Comparison of ENCODE assay signal across 8 cellular contexts in genomic region chr9:132141364-132141947, GRCh38. TPM values are rescaled to one million over a fixed set of nuclear protein-coding genes. Genes with fewer than 3 reads are reported as not detected.
DNase-seq lines count a peak whose midpoint lies in the region; ATAC-seq and TF ChIP-seq lines count a peak whose summit lies in the region.

No MANE protein-coding gene starts in this region.

- H3K27me3 ChIP-seq in subcutaneous abdominal adipose tissue (ENCODE audit: control insufficient read depth in 5 of 5, insufficient read depth in 4 of 5, low read length in 5 of 5) (peaks cover 5 to 57% (median 47%) of the 10 kb centered on the region in 5 donors), testis (no peaks in the 10 kb centered on the region)

- in situ Hi-C loops in KBM-7 (cut with MboI; ENCODE audit: low pct_unique_long_range_greater_than_20kb, low sequenced_read_pairs): no loop called here

- ATAC-seq in HG03139 (IDR thresholded peaks at IDR 0.05; ENCODE audit: unreplicated experiment): no peak

- no peaks in the 10 kb centered on the region for H3K9me3 ChIP-seq in subcutaneous abdominal adipose tissue (ENCODE audit: control insufficient read depth in 5 of 5, low read length in 5 of 5)
- H3K9me3 ChIP-seq in testis: no peaks in the 10 kb centered on the region

- peak overlapping the region; percentile 19 to 62 (median 59) for H3K4me3 Mint-ChIP-seq in immature natural killer cell

- no peaks in the 10 kb centered on the region for H3K36me3 Mint-ChIP-seq in immature natural killer cell

- intact Hi-C loops in testis (cut with DNase I; ENCODE audit: low total_unique reads): no loop called here

- H3K9me3 Mint-ChIP-seq in immature natural killer cell: no peaks in the 10 kb centered on the region

- H3K27ac ChIP-seq in angular gyrus (ENCODE audit: low read depth, low read length): peak overlapping the region; percentile 78
- H3K27ac ChIP-seq in subcutaneous abdominal adipose tissue (ENCODE audit: low read depth, low read length): no peak overlapping the region
- no peak overlapping the region for H3K27ac ChIP-seq in testis

- H3K27ac Mint-ChIP-seq in immature natural killer cell: no peak overlapping the region

- DNase-seq in AG08396 (ENCODE audit: low spot score) (peak; percentile 49), KBM-7 (peak; percentile 21), immature natural killer cell (no peak), testis (no peak), OCI-M1 (lab: John Stamatoyannopoulos, UW) (no peak)

- peaks cover 3 to 12% of the 10 kb centered on the region in 2 donors for H3K4me1 Mint-ChIP-seq in immature natural killer cell

- H3K9ac ChIP-seq in subcutaneous abdominal adipose tissue (ENCODE audit: low read length in 5 of 5): no peak overlapping the region

- H3K4me1 ChIP-seq in subcutaneous abdominal adipose tissue (ENCODE audit: control insufficient read depth in 5 of 5, insufficient read depth in 5 of 5, low read length in 5 of 5): peaks cover 0 to 13% (median 9%) of the 10 kb centered on the region in 5 donors
- H3K4me1 ChIP-seq in testis: no peaks in the 10 kb centered on the region

- WGBS in testis, 2 donors: 5 to 6% methylated on average over 17 to 24 of the region's 24 CpGs

- TF ChIP-seq POLR2A in testis (IDR thresholded peaks at IDR 0.05): no peak

- H3K4me3 ChIP-seq in subcutaneous abdominal adipose tissue (ENCODE audit: low read depth in 1 of 5, low read length in 5 of 5) (peak overlapping the region; percentile 11 to 62 (median 47)), testis (no peak overlapping the region)

- no peak for TF ChIP-seq CTCF in testis (IDR thresholded peaks at IDR 0.05)

- H3K36me3 ChIP-seq in subcutaneous abdominal adipose tissue (ENCODE audit: control insufficient read depth in 5 of 5, insufficient read depth in 5 of 5, low read length in 5 of 5): no peaks in the 10 kb centered on the region
- H3K36me3 ChIP-seq in testis (ENCODE audit: low read depth, missing control alignments): no peaks in the 10 kb centered on the region

- H3K27me3 Mint-ChIP-seq in immature natural killer cell (ENCODE audit: low read depth in 3 of 3): peaks cover 4 to 27% (median 4%) of the 10 kb centered on the region in 3 donors

RNA-seq across cellular contexts. Expression of gene NTNG2, which starts 20.4 kb away (rescaled TPM):
- polyA plus RNA-seq in immature natural killer cell: under 1 TPM; 0.27 to 0.94 (median 0.62) TPM
- total RNA-seq in testis: 10 to 100 TPM; 23.7 to 29.0 TPM
- 3.3 TPM for polyA plus RNA-seq in testis (ENCODE audit: insufficient read depth, low read depth, low replicate concordance)

Comparison
In these comparisons a context has a peak if more than half of its experiments do, and no peak if none do; other contexts are left out.
1. DNase-seq: peak in AG08396 (single experiment) and KBM-7 (single experiment); none in immature natural killer cell (0 of 3), testis (single experiment) and OCI-M1 (single experiment).
2. H3K4me3 ChIP-seq: peak in subcutaneous abdominal adipose tissue (5 of 5); none in testis (0 of 2).